In genomic region chr7:92639956-92640355, GRCh38 we compare ENCODE assay signal across 22 cellular contexts. TPM values are rescaled to one million over a fixed set of nuclear protein-coding genes. Genes with fewer than 3 reads are reported as not detected.
A peak's percentile ranks its signal among the peaks of the same experiment; 100 is the strongest.
DNase-seq lines count a peak whose midpoint lies in the region; ATAC-seq, FAIRE-seq and TF ChIP-seq lines count a peak whose summit lies in the region.
"Had no signal": no experiment of that assay in that cellular context is flagged by ENCODE, and none has a peak within 500 bp of the region (broad histone marks: within the 10 kb centered on the region; RNA-seq: fewer than 3 reads in every experiment).

No MANE protein-coding gene starts in this region.

- H3K9me3 ChIP-seq in pancreas: no peaks in the 10 kb centered on the region
- H3K9me3 ChIP-seq: BE2C, esophagus squamous epithelium, prostate gland, upper lobe of left lung had no signal

- intact Hi-C loops in pancreas (cut with DNase I): no loop called here

- H3K27ac ChIP-seq in pancreas: no peak overlapping the region
- H3K27ac ChIP-seq: 22Rv1, esophagus squamous epithelium, prostate gland, upper lobe of left lung had no signal

- FAIRE-seq in pancreas (lab: Jason Lieb, UNC): no peak
- FAIRE-seq: bronchial epithelial cell, TTC549 had no signal

- no peak for TF ChIP-seq CTCF in pancreas (IDR thresholded peaks at IDR 0.05)

- peak overlapping the region; percentile 97 for H3K27ac Mint-ChIP-seq in activated naive CD4-positive, alpha-beta T cell treated with anti-CD3 and anti-CD28 coated beads, Interleukin-2, amount 50 U/mL, for 24 hours
- peak overlapping the region; percentile 86 for H3K27ac Mint-ChIP-seq in activated CD4-positive, alpha-beta memory T cell treated with anti-CD3 and anti-CD28 coated beads, Interleukin-2, amount 10 ng/mL, durations not matched to agents 7 days and 5 days
- H3K27ac Mint-ChIP-seq in natural killer cell treated with Interleukin-12 subunit alpha and Interleukin-12 subunit beta and Interleukin-15 and Interleukin-18, amount 100 ng/mL, for 72 hours: peak overlapping the region; percentile 99 to 100
- H3K27ac Mint-ChIP-seq: H9 had no signal

- ATAC-seq in natural killer cell treated with Interleukin-12 subunit alpha and Interleukin-12 subunit beta and Interleukin-15 and Interleukin-18, amount 100 ng/mL, for 72 hours: no peak
- ATAC-seq in pancreas: no peak

- no peaks in the 10 kb centered on the region for H3K36me3 ChIP-seq in pancreas
- H3K36me3 ChIP-seq: esophagus squamous epithelium, prostate gland, upper lobe of left lung had no signal

- peaks cover 84% of the 10 kb centered on the region for H3K4me1 Mint-ChIP-seq in activated naive CD4-positive, alpha-beta T cell treated with anti-CD3 and anti-CD28 coated beads, Interleukin-2, amount 50 U/mL, for 24 hours
- peaks cover 82% of the 10 kb centered on the region for H3K4me1 Mint-ChIP-seq in activated CD4-positive, alpha-beta memory T cell treated with anti-CD3 and anti-CD28 coated beads, Interleukin-2, amount 10 ng/mL, durations not matched to agents 7 days and 5 days
- peaks cover 62 to 83% of the 10 kb centered on the region in 2 donors for H3K4me1 Mint-ChIP-seq in natural killer cell treated with Interleukin-12 subunit alpha and Interleukin-12 subunit beta and Interleukin-15 and Interleukin-18, amount 100 ng/mL, for 72 hours (ENCODE audit: low read depth in 2 of 2)

- H3K9me3 Mint-ChIP-seq in activated naive CD4-positive, alpha-beta T cell treated with anti-CD3 and anti-CD28 coated beads, Interleukin-2, amount 50 U/mL, for 24 hours: peaks cover 10% of the 10 kb centered on the region
- no peaks in the 10 kb centered on the region for H3K9me3 Mint-ChIP-seq in activated CD4-positive, alpha-beta memory T cell treated with anti-CD3 and anti-CD28 coated beads, Interleukin-2, amount 10 ng/mL, durations not matched to agents 7 days and 5 days
- no peaks in the 10 kb centered on the region for H3K9me3 Mint-ChIP-seq in natural killer cell treated with Interleukin-12 subunit alpha and Interleukin-12 subunit beta and Interleukin-15 and Interleukin-18, amount 100 ng/mL, for 72 hours
- H3K9me3 Mint-ChIP-seq: H9; naive thymus-derived CD8-positive, alpha-beta T cell; stimulated activated naive B cell treated with anti-CD40 and anti-IgM and Interleukin-4, amounts not matched to agents 10 μg/mL and 1 μg/mL and 100 μg/mL, for 72 hours had no signal

- POLR2A ChIA-PET in activated CD4-positive, alpha-beta memory T cell treated with anti-CD3 and anti-CD28 coated beads, Interleukin-2, amount 10 ng/mL, durations not matched to agents 7 days and 5 days (lab: Charles Lee): interaction anchor here (3.1 kb wide), 1 partner anchor 18 kb away, joined by 17 read pairs; no protein-coding TSS in a partner anchor

- CTCF ChIA-PET in activated CD4-positive, alpha-beta memory T cell treated with anti-CD3 and anti-CD28 coated beads, Interleukin-2, amount 10 ng/mL, durations not matched to agents 7 days and 5 days (lab: Charles Lee): no interaction called here

- DNase-seq in DMS 273 (lab: John Stamatoyannopoulos, UW; ENCODE audit: unreplicated experiment) (peak; percentile 48), DMS 273 treated with DMSO at 0.1 percent for 48 hours (lab: John Stamatoyannopoulos, UW) (no peak), mucosa of gallbladder (ENCODE audit: low spot score) (no peak), pancreas (no peak)
- DNase-seq in activated naive CD4-positive, alpha-beta T cell treated with Interleukin-2 at 50 U/mL for 16 hours: no peak
- no peak for DNase-seq in activated CD4-positive, alpha-beta memory T cell treated with anti-CD3 and anti-CD28 coated beads, Interleukin-2, amount 10 ng/mL, durations not matched to agents 7 days and 5 days
- no peak for DNase-seq in natural killer cell treated with Interleukin-12 subunit alpha and Interleukin-12 subunit beta and Interleukin-15 and Interleukin-18, amount 100 ng/mL, for 72 hours (ENCODE audit: low spot score)
- DNase-seq: BE2C; DMS153; esophagus squamous epithelium; H9; naive thymus-derived CD8-positive, alpha-beta T cell; NCI-H2029 treated with DMSO at 0.1 percent for 48 hours; SIG-M5; stimulated activated naive B cell treated with anti-CD40 and anti-IgM and Interleukin-4, amounts not matched to agents 10 μg/mL and 1 μg/mL and 100 μg/mL, for 72 hours; upper lobe of left lung had no signal

- no peaks in the 10 kb centered on the region for H3K27me3 Mint-ChIP-seq in activated naive CD4-positive, alpha-beta T cell treated with anti-CD3 and anti-CD28 coated beads, Interleukin-2, amount 50 U/mL, for 24 hours
- H3K27me3 Mint-ChIP-seq in activated CD4-positive, alpha-beta memory T cell treated with anti-CD3 and anti-CD28 coated beads, Interleukin-2, amount 10 ng/mL, durations not matched to agents 7 days and 5 days: no peaks in the 10 kb centered on the region
- no peaks in the 10 kb centered on the region for H3K27me3 Mint-ChIP-seq in natural killer cell treated with Interleukin-12 subunit alpha and Interleukin-12 subunit beta and Interleukin-15 and Interleukin-18, amount 100 ng/mL, for 72 hours
- H3K27me3 Mint-ChIP-seq: naive thymus-derived CD8-positive, alpha-beta T cell; stimulated activated naive B cell treated with anti-CD40 and anti-IgM and Interleukin-4, amounts not matched to agents 10 μg/mL and 1 μg/mL and 100 μg/mL, for 72 hours had no signal

- peak overlapping the region; percentile 11 for H3K4me3 Mint-ChIP-seq in activated naive CD4-positive, alpha-beta T cell treated with anti-CD3 and anti-CD28 coated beads, Interleukin-2, amount 50 U/mL, for 24 hours
- H3K4me3 Mint-ChIP-seq in activated CD4-positive, alpha-beta memory T cell treated with anti-CD3 and anti-CD28 coated beads, Interleukin-2, amount 10 ng/mL, durations not matched to agents 7 days and 5 days: no peak overlapping the region
- peak overlapping the region; percentile 79 for H3K4me3 Mint-ChIP-seq in natural killer cell treated with Interleukin-12 subunit alpha and Interleukin-12 subunit beta and Interleukin-15 and Interleukin-18, amount 100 ng/mL, for 72 hours
- H3K4me3 Mint-ChIP-seq: H9 had no signal

- no peaks in the 10 kb centered on the region for H3K27me3 ChIP-seq in pancreas
- H3K27me3 ChIP-seq: BE2C, esophagus squamous epithelium, upper lobe of left lung had no signal

- peaks cover 38% of the 10 kb centered on the region for H3K36me3 Mint-ChIP-seq in activated naive CD4-positive, alpha-beta T cell treated with anti-CD3 and anti-CD28 coated beads, Interleukin-2, amount 50 U/mL, for 24 hours
- peaks cover 37% of the 10 kb centered on the region for H3K36me3 Mint-ChIP-seq in activated CD4-positive, alpha-beta memory T cell treated with anti-CD3 and anti-CD28 coated beads, Interleukin-2, amount 10 ng/mL, durations not matched to agents 7 days and 5 days (ENCODE audit: low read depth)
- H3K36me3 Mint-ChIP-seq in natural killer cell treated with Interleukin-12 subunit alpha and Interleukin-12 subunit beta and Interleukin-15 and Interleukin-18, amount 100 ng/mL, for 72 hours: peaks cover 28% of the 10 kb centered on the region

- H3K4me3 ChIP-seq in pancreas: no peak overlapping the region
- H3K4me3 ChIP-seq: esophagus squamous epithelium, lung, prostate gland, upper lobe of left lung had no signal

- WGBS in pancreas, 2 donors: 92 to 96% methylated on average over 4 of the region's 4 CpGs

- H3K4me1 ChIP-seq in pancreas: peaks cover 0 to 15% (median 0%) of the 10 kb centered on the region in 3 donors
- H3K4me1 ChIP-seq: prostate gland had no signal

RNA-seq across cellular contexts. Expression of gene FAM133B, which starts 49.8 kb away (rescaled TPM):
- total RNA-seq in activated CD4-positive, alpha-beta memory T cell treated with anti-CD3 and anti-CD28 coated beads, Interleukin-2, amount 10 ng/mL, durations not matched to agents 7 days and 5 days: 10 to 100 TPM; 23.4 to 25.5 TPM
- 10 to 100 TPM; 31.1 to 62.6 TPM for total RNA-seq in natural killer cell treated with Interleukin-12 subunit alpha and Interleukin-12 subunit beta and Interleukin-15 and Interleukin-18, amount 100 ng/mL, for 72 hours
- total RNA-seq in mucosa of gallbladder (19.5 TPM), pancreas (10 to 100 TPM in 4 of 6 donors, 1 to 10 TPM in 2; 8.0 to 12.1 (median 10.4) TPM)
- polyA plus RNA-seq in pancreas: 10 to 100 TPM; 16.1 to 21.6 TPM
